In the genomic region with DNA sequence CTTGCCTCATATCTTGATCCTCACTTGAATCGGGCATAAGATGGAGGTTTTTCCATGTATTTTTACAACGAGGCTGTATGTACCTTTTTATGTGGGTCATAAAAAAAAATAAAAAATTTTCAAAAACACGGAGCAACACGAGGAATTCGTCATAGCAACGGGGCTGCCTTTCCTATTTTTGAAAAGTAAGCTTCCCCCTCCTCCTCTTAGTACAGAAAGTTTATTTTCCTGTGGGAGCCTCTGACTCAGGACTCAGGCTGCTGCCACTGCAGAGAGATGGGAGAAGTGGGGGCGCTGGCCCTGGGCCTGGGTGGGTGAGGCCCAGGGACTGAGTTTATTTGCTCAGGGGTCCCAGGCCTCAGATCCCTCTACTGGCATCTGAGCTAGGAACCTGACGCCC, we compare ENCODE assay signal across 22 cellular contexts. TPM values are rescaled to one million over a fixed set of nuclear protein-coding genes. Genes with fewer than 3 reads are reported as not detected.
A peak's percentile ranks its signal among the peaks of the same experiment; 100 is the strongest.
DNase-seq lines count a peak whose midpoint lies in the region; ATAC-seq and TF ChIP-seq lines count a peak whose summit lies in the region.
"Had no signal": no experiment of that assay in that cellular context is flagged by ENCODE, and none has a peak within 500 bp of the region (broad histone marks: within the 10 kb centered on the region; RNA-seq: fewer than 3 reads in every experiment).

No MANE protein-coding gene starts in this region.

- ATAC-seq in right cardiac atrium (peak; percentile 32 to 54), aorta (ENCODE audit: low FRiP score) (peak; percentile 89), HG02798 (IDR thresholded peaks at IDR 0.05; ENCODE audit: poor library complexity, unreplicated experiment) (no peak), left lobe of liver (no peak), HG02973 (IDR thresholded peaks at IDR 0.05; ENCODE audit: unreplicated experiment) (no peak)
- ATAC-seq: gastroesophageal sphincter, HepG2, mucosa of descending colon had no signal

- TF ChIP-seq CTCF in left ventricle myocardium inferior (IDR thresholded peaks at IDR 0.05; ENCODE audit: borderline replicate concordance) = no peak

- peak in 1 of 3 donors; percentile 54 for DNase-seq in right cardiac atrium
- no peak for DNase-seq in left ventricle myocardium inferior
- peak; percentile 31 for DNase-seq in dedifferentiated amniotic fluid mesenchymal stem cell (ENCODE audit: extremely low spot score)
- peak; percentile 27 for DNase-seq in occipital lobe (lab: John Stamatoyannopoulos, UW)
- DNase-seq in aorta = peak; percentile 77 to 83
- DNase-seq in left lobe of liver (ENCODE audit: low spot score) = no peak
- DNase-seq: activated CD4-positive, alpha-beta T cell treated with anti-CD3 and anti-CD28 coated beads for 4 hours; activated naive CD8-positive, alpha-beta T cell treated with anti-CD3 and anti-CD28 coated beads, Interleukin-2, amount 10 ng/mL, durations not matched to agents 7 days and 5 days; C1 segment of cervical spinal cord; erythroblast; HFFc6; MM.1S; mucosa of descending colon; NCI-H1436; NCI-H69; retina; stimulated activated CD4-positive, alpha-beta T cell treated with anti-CD3 and anti-CD28 coated beads, Interleukin-15, amount 100 ng/mL, for 24 hours had no signal

- intact Hi-C loops in right cardiac atrium (cut with DNase I) = no loop called here
- intact Hi-C loops in left ventricle myocardium inferior (cut with micrococcal nuclease) = no loop called here
- intact Hi-C loops in aorta (cut with DNase I) = loop anchor here in 1 of 2 donors (1.0 kb wide), 1 partner anchor 23 kb away; no protein-coding TSS in a partner anchor

- H3K27ac ChIP-seq in right cardiac atrium (ENCODE audit: low read length) = no peak overlapping the region
- no peak overlapping the region for H3K27ac ChIP-seq in left ventricle myocardium inferior (replicated peaks)
- peak overlapping the region; percentile 99 for H3K27ac ChIP-seq in aorta (ENCODE audit: low read depth in 1 of 2, low read length in 2 of 2)

- no peaks in the 10 kb centered on the region for H3K27me3 ChIP-seq in right cardiac atrium (ENCODE audit: control insufficient read depth, insufficient read depth)
- peaks cover 7% of the 10 kb centered on the region for H3K27me3 ChIP-seq in left ventricle myocardium inferior (ENCODE audit: low read depth)
- no peaks in the 10 kb centered on the region for H3K27me3 ChIP-seq in aorta (ENCODE audit: control insufficient read depth in 1 of 2, insufficient read depth in 2 of 2, low read length in 1 of 2)
- H3K27me3 ChIP-seq: gastroesophageal sphincter had no signal

- H3K4me3 ChIP-seq in right cardiac atrium (ENCODE audit: low read length) = no peak overlapping the region
- no peak overlapping the region for H3K4me3 ChIP-seq in left ventricle myocardium inferior
- H3K4me3 ChIP-seq in aorta (ENCODE audit: low read length in 2 of 2) = no peak overlapping the region
- H3K4me3 ChIP-seq: gastroesophageal sphincter, mucosa of descending colon had no signal

- H3K4me1 ChIP-seq in right cardiac atrium (ENCODE audit: control insufficient read depth, insufficient read depth, low read length) = no peaks in the 10 kb centered on the region
- H3K4me1 ChIP-seq in left ventricle myocardium inferior = no peaks in the 10 kb centered on the region
- H3K4me1 ChIP-seq in aorta (ENCODE audit: control insufficient read depth in 1 of 2, insufficient read depth in 2 of 2, low read length in 2 of 2) = peaks cover 0 to 3% of the 10 kb centered on the region in 2 donors

- 43% methylated on average over 8 of the region's 8 CpGs for WGBS in right cardiac atrium
- 7 to 10% methylated on average over 8 of the region's 8 CpGs for WGBS in aorta, 2 donors

- no peaks in the 10 kb centered on the region for H3K36me3 ChIP-seq in left ventricle myocardium inferior
- no peaks in the 10 kb centered on the region for H3K36me3 ChIP-seq in aorta (ENCODE audit: control insufficient read depth in 1 of 2, insufficient read depth in 2 of 2, low read length in 1 of 2)
- H3K36me3 ChIP-seq: gastroesophageal sphincter had no signal

- H3K9me3 ChIP-seq in right cardiac atrium (ENCODE audit: control insufficient read depth, low read length) (no peaks in the 10 kb centered on the region), left ventricle myocardium inferior (replicated peaks) (peaks cover 5% of the 10 kb centered on the region), aorta (ENCODE audit: control insufficient read depth, low read length) (no peaks in the 10 kb centered on the region)
- H3K9me3 ChIP-seq: gastroesophageal sphincter, mucosa of descending colon had no signal

RNA-seq across cellular contexts. Expression of a gene that starts 10.1 kb away (rescaled TPM):
- total RNA-seq in right cardiac atrium (10 to 100 TPM in 2 of 4 donors, 1 to 10 TPM in 2; 7.2 to 17.9 (median 9.2) TPM), left ventricle myocardium inferior (5.7 TPM), occipital lobe (1.7 TPM), aorta (10 to 100 TPM; 41.9 to 55.4 TPM), left lobe of liver (3.8 TPM)
- polyA plus RNA-seq in right cardiac atrium (1.6 TPM), aorta (10 to 100 TPM in 1 of 2 donors, 1 to 10 TPM in 1; 9.1 to 11.6 TPM)
- total RNA-seq: bronchial epithelial cell, HepG2, HFFc6 had no signal
- polyA plus RNA-seq: HepG2 had no signal

Comparison
In these comparisons a context has a peak if more than half of its experiments do, and no peak if none do; other contexts are left out.
1. ATAC-seq: peak in right cardiac atrium (2 of 2) and aorta (single experiment); none in HG02798 (single experiment), left lobe of liver (single experiment) and HG02973 (single experiment).
2. DNase-seq: peak in dedifferentiated amniotic fluid mesenchymal stem cell (single experiment), occipital lobe (single experiment) and aorta (2 of 2); none in left ventricle myocardium inferior (single experiment) and left lobe of liver (single experiment).
3. H3K27ac ChIP-seq: peak in aorta (2 of 2); none in right cardiac atrium (single experiment) and left ventricle myocardium inferior (single experiment).